ENCODE assay signal across 16 cellular contexts in the genomic region with DNA sequence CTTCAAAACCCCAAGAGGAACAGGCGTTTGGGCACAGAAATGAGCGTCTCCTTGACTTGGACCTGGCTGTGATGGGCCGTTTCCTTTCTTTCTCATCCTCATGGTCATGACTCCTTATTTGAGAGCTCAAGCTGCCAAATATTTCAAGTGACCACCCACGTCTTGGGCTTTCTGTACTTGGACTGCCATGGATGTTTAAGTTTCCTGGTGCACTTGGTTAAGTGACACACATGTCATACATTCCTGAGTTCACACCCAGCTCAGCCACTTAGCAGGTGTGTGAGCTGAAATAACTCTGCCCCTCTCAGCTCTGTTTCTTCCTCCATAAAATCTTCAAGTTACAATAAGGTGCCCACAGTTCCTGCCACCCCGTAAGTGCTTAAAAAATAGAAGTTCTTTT.
"Had no signal": no experiment of that assay in that cellular context is flagged by ENCODE, and none has a peak within 500 bp of the region (broad histone marks: within the 10 kb centered on the region; RNA-seq: fewer than 3 reads in every experiment).

No MANE protein-coding gene starts in this region.

- H3K27ac ChIP-seq: neural progenitor cell, parathyroid adenoma, right atrium auricular region, SJCRH30, spleen, suprapubic skin had no signal

- H3K27me3 ChIP-seq: neural progenitor cell, right atrium auricular region, SJCRH30, spleen, suprapubic skin had no signal

- H3K27ac Mint-ChIP-seq: activated naive CD8-positive, alpha-beta T cell treated with anti-CD3 and anti-CD28 coated beads, Interleukin-2, amount 10 ng/mL, durations not matched to agents 7 days and 5 days; endodermal cell; neural progenitor cell had no signal

- H3K9me3 ChIP-seq: right atrium auricular region, SJCRH30, spleen, suprapubic skin had no signal

- H3K4me3 ChIP-seq: neural progenitor cell, right atrium auricular region, SJCRH30, spleen, suprapubic skin had no signal

- H3K9ac ChIP-seq: neural progenitor cell, parathyroid adenoma had no signal

- H3K4me2 ChIP-seq: neural progenitor cell had no signal

- H3K36me3 ChIP-seq: neural progenitor cell, SJCRH30 had no signal

- H3K9me3 Mint-ChIP-seq: activated naive CD8-positive, alpha-beta T cell treated with anti-CD3 and anti-CD28 coated beads, Interleukin-2, amount 10 ng/mL, durations not matched to agents 7 days and 5 days; endodermal cell; neural progenitor cell had no signal

- H2AFZ ChIP-seq: neural progenitor cell, parathyroid adenoma had no signal

- H3K4me3 Mint-ChIP-seq: activated naive CD8-positive, alpha-beta T cell treated with anti-CD3 and anti-CD28 coated beads, Interleukin-2, amount 10 ng/mL, durations not matched to agents 7 days and 5 days; endodermal cell; neural progenitor cell had no signal

- H3K27me3 Mint-ChIP-seq: activated naive CD8-positive, alpha-beta T cell treated with anti-CD3 and anti-CD28 coated beads, Interleukin-2, amount 10 ng/mL, durations not matched to agents 7 days and 5 days had no signal

- H3K79me2 ChIP-seq: parathyroid adenoma had no signal

- DNase-seq: activated CD4-positive, alpha-beta T cell treated with anti-CD3 and anti-CD28 coated beads for 4 hours; activated naive CD8-positive, alpha-beta T cell treated with anti-CD3 and anti-CD28 coated beads, Interleukin-2, amount 10 ng/mL, durations not matched to agents 7 days and 5 days; anterior cingulate cortex; dermis blood vessel endothelial cell; endodermal cell; erythroblast; hippocampal formation; mammary epithelial cell; SJCRH30; spleen; stimulated activated CD4-positive, alpha-beta T cell treated with anti-CD3 and anti-CD28 coated beads, Interleukin-2, amount 100 ng/mL, for 24 hours; stimulated activated naive CD4-positive, alpha-beta T cell treated with Interleukin-2 at 50 U/mL for 16 hours had no signal

- H3K4me1 ChIP-seq: neural progenitor cell, right atrium auricular region, SJCRH30 had no signal
